8 cellular contexts compared by ENCODE assay signal in genomic region chr22:50308597-50308935, GRCh38. TPM values are rescaled to one million over a fixed set of nuclear protein-coding genes. Genes with fewer than 3 reads are reported as not detected.
DNase-seq lines count a peak whose midpoint lies in the region; ATAC-seq and TF ChIP-seq lines count a peak whose summit lies in the region.

No MANE protein-coding gene starts in this region.

- peaks cover 15% of the 10 kb centered on the region for H3K4me1 Mint-ChIP-seq in neural crest cell

- H3K27me3 ChIP-seq in DOHH2 (ENCODE audit: control insufficient read depth, low read length), result no peaks in the 10 kb centered on the region
- H3K27me3 ChIP-seq in esophagus muscularis mucosa, result no peaks in the 10 kb centered on the region

- DNase-seq in OCI-M1 (lab: John Stamatoyannopoulos, UW) (peak; percentile 30), esophagus muscularis mucosa (ENCODE audit: extremely low spot score) (peak; percentile 95), neural crest cell (ENCODE audit: low read depth, low spot score) (no peak), NCI-H2227 (lab: John Stamatoyannopoulos, UW; ENCODE audit: unreplicated experiment) (no peak), epidermal melanocyte (ENCODE audit: insufficient read length, low spot score) (no peak)

- H3K9me3 ChIP-seq in DOHH2 (ENCODE audit: control insufficient read depth, insufficient read depth, low read length), result no peaks in the 10 kb centered on the region
- H3K9me3 ChIP-seq in esophagus muscularis mucosa, result no peaks in the 10 kb centered on the region

- H3K9me3 Mint-ChIP-seq in neural crest cell, result no peaks in the 10 kb centered on the region

- H3K27ac ChIP-seq in DOHH2 (ENCODE audit: low read depth, low read length) (peak overlapping the region; percentile 79), esophagus muscularis mucosa (replicated peaks in 1 of 4) (peak overlapping the region; percentile 81 to 93 (median 87))

- ATAC-seq in GM21576 (IDR thresholded peaks at IDR 0.05; ENCODE audit: unreplicated experiment), result no peak
- ATAC-seq in GM21737 (IDR thresholded peaks at IDR 0.05; ENCODE audit: unreplicated experiment), result no peak

- peak overlapping the region; percentile 80 for H3K4me2 ChIP-seq in DOHH2 (ENCODE audit: low read length)

- H4K20me1 ChIP-seq in DOHH2 (ENCODE audit: control insufficient read depth, insufficient read depth, low read depth, low read length), result peaks cover 7% of the 10 kb centered on the region

- H3K4me1 ChIP-seq in DOHH2 (ENCODE audit: control insufficient read depth, low read length), result peaks cover 77% of the 10 kb centered on the region
- peaks cover 41 to 58% (median 56%) of the 10 kb centered on the region in 4 donors for H3K4me1 ChIP-seq in esophagus muscularis mucosa

- TF ChIP-seq CTCF in DOHH2 (IDR thresholded peaks at IDR 0.05; ENCODE audit: low read depth, low read length, poor library complexity, severe bottlenecking) (no peak), esophagus muscularis mucosa (IDR thresholded peaks at IDR 0.05) (no peak), neural crest cell (conservative IDR thresholded peaks at IDR 0.05) (no peak)

- H3F3A ChIP-seq in DOHH2 (ENCODE audit: control insufficient read depth, insufficient read depth), result peaks cover 32% of the 10 kb centered on the region

- no peaks in the 10 kb centered on the region for H3K36me3 Mint-ChIP-seq in neural crest cell (ENCODE audit: low read depth)

- H3K79me2 ChIP-seq in DOHH2 (ENCODE audit: control insufficient read depth, low read length), result peaks cover 37% of the 10 kb centered on the region

- H3K4me3 ChIP-seq in DOHH2 (ENCODE audit: low read length) (peak overlapping the region; percentile 57), esophagus muscularis mucosa (peak overlapping the region in 2 of 4 donors; percentile 1 to 19)

- no peaks in the 10 kb centered on the region for H3K9me2 ChIP-seq in DOHH2 (replicated peaks; ENCODE audit: control insufficient read depth, low read length)

- H3K27me3 Mint-ChIP-seq in neural crest cell (ENCODE audit: low read depth), result no peaks in the 10 kb centered on the region

- no peak for TF ChIP-seq POLR2A in esophagus muscularis mucosa (IDR thresholded peaks at IDR 0.05; ENCODE audit: low read depth)

- intact Hi-C loops in esophagus muscularis mucosa (cut with DNase I), result loop anchor here (2.0 kb wide), 1 partner anchor 18 kb away; the partner anchor contains the start of gene DENND6B

- peak overlapping the region; percentile 92 for H3K27ac Mint-ChIP-seq in neural crest cell (ENCODE audit: unreplicated experiment)

- WGBS in esophagus muscularis mucosa, result 38% methylated on average over 4 of the region's 7 CpGs

- peak overlapping the region; percentile 89 for H3K4me3 Mint-ChIP-seq in neural crest cell

- peaks cover 25% of the 10 kb centered on the region for H3K36me3 ChIP-seq in DOHH2 (ENCODE audit: control insufficient read depth, low read length)
- peaks cover 0 to 7% (median 0%) of the 10 kb centered on the region in 4 donors for H3K36me3 ChIP-seq in esophagus muscularis mucosa

- no peak for TF ChIP-seq EP300 in esophagus muscularis mucosa (IDR thresholded peaks at IDR 0.05)

RNA-seq across cellular contexts. Expression of gene PLXNB2, which starts 1.1 kb away (rescaled TPM):
- total RNA-seq in esophagus muscularis mucosa, result 100 to 1,000 TPM; 115 to 218 (median 154) TPM
- 128 and 130 TPM in 2 replicates for total RNA-seq in neural crest cell

RNA-seq across cellular contexts. Expression of gene DENND6B, which starts 18.2 kb away (rescaled TPM):
- 1 to 10 TPM; 1.7 to 3.8 (median 2.5) TPM for total RNA-seq in esophagus muscularis mucosa
- 18.8 and 22.0 TPM in 2 replicates for total RNA-seq in neural crest cell

RNA-seq across cellular contexts. Expression of gene PPP6R2, which starts 34.6 kb away (rescaled TPM):
- total RNA-seq in esophagus muscularis mucosa (10 to 100 TPM; 57.7 to 79.4 (median 65.3) TPM), neural crest cell (54.8 and 55.9 TPM in 2 replicates)

RNA-seq across cellular contexts. Expression of gene MAPK11, which starts 38.4 kb away (rescaled TPM):
- total RNA-seq in esophagus muscularis mucosa (10 to 100 TPM in 2 of 4 donors, 1 to 10 TPM in 2; 3.7 to 12.5 (median 10.1) TPM), neural crest cell (15.9 and 16.3 TPM in 2 replicates)

RNA-seq across cellular contexts. Expression of gene MAPK12, which starts 47.1 kb away (rescaled TPM):
- 10 to 100 TPM in 3 of 4 donors, 1 to 10 TPM in 1; 5.8 to 22.9 (median 16.1) TPM for total RNA-seq in esophagus muscularis mucosa
- 45.1 and 46.5 TPM in 2 replicates for total RNA-seq in neural crest cell

Comparison
In these comparisons a context has a peak if more than half of its experiments do, and no peak if none do; other contexts are left out.
1. DNase-seq: peak in OCI-M1 (single experiment) and esophagus muscularis mucosa (single experiment); none in neural crest cell (single experiment), NCI-H2227 (single experiment) and epidermal melanocyte (single experiment).